8 cellular contexts compared by ENCODE assay signal in genomic region chr20:63973636-63974401, GRCh38. TPM values are rescaled to one million over a fixed set of nuclear protein-coding genes. Genes with fewer than 3 reads are reported as not detected.
DNase-seq lines count a peak whose midpoint lies in the region; ATAC-seq lines count a peak whose summit lies in the region.

No MANE protein-coding gene starts in this region.

- WGBS in aorta, 2 donors: 8 to 10% methylated on average over 37 of the region's 37 CpGs

- DNase-seq in NCI-H524 (lab: John Stamatoyannopoulos, UW) (peak; percentile 83 to 88), NCI-H524 treated with DMSO at 0.1 percent for 48 hours (lab: John Stamatoyannopoulos, UW) (no peak), NCI-H1092 treated with DMSO at 0.1 percent for 48 hours (lab: John Stamatoyannopoulos, UW) (peak; percentile 77), T-helper 1 cell (peak; percentile 53 to 73 (median 71)), left cardiac atrium (peak; percentile 92), posterior vena cava (ENCODE audit: low spot score) (peak; percentile 96), aorta (peak; percentile 93 to 97)

- no peaks in the 10 kb centered on the region for H3K9me3 ChIP-seq in aorta (ENCODE audit: control insufficient read depth, low read length)

- ATAC-seq in left cardiac atrium (peak; percentile 82 to 85), aorta (ENCODE audit: low FRiP score) (peak; percentile 95)

- H3K4me1 ChIP-seq in aorta (ENCODE audit: control insufficient read depth in 1 of 2, insufficient read depth in 2 of 2, low read length in 2 of 2): no peaks in the 10 kb centered on the region

- H3K36me3 ChIP-seq in aorta (ENCODE audit: control insufficient read depth in 1 of 2, insufficient read depth in 2 of 2, low read length in 1 of 2): no peaks in the 10 kb centered on the region

- H3K27ac ChIP-seq in angular gyrus (ENCODE audit: low read depth, low read length): peak overlapping the region; percentile 52
- no peak overlapping the region for H3K27ac ChIP-seq in aorta (ENCODE audit: low read depth in 1 of 2, low read length in 2 of 2)

- H3K27me3 ChIP-seq in aorta (ENCODE audit: control insufficient read depth in 1 of 2, insufficient read depth in 2 of 2, low read length in 1 of 2): no peaks in the 10 kb centered on the region

- H3K4me3 ChIP-seq in aorta (ENCODE audit: low read length in 2 of 2): no peak overlapping the region

- intact Hi-C loops in left cardiac atrium (cut with DNase I) (loop anchor here (5.0 kb wide), 3 partner anchors 67 to 437 kb away; partner anchors contain the start of gene PTK6 (in 1 of the 2)), posterior vena cava (cut with DNase I) (loop anchor here (5.0 to 10.0 kb wide), 4 partner anchors 67 to 437 kb away; partner anchors contain the start of gene PTK6 (in 1 of the 2)), aorta (cut with DNase I) (loop anchor here (1.0 to 5.0 kb wide), 4 partner anchors 187 to 437 kb away; partner anchors contain the start of gene PTK6 (in 1 of the 2))

RNA-seq across cellular contexts. Expression of gene ZNF512B, which starts 4.1 kb away (rescaled TPM):
- total RNA-seq in left cardiac atrium (10 to 100 TPM; 11.7 to 14.5 TPM), posterior vena cava (10 to 100 TPM in 1 of 2 donors, 1 to 10 TPM in 1; 9.4 to 11.2 TPM), aorta (10 to 100 TPM; 10.8 to 16.5 TPM)
- polyA plus RNA-seq in aorta: 10 to 100 TPM in 1 of 2 donors, 1 to 10 TPM in 1; 1.5 to 10.8 TPM

RNA-seq across cellular contexts. Expression of gene SAMD10, which starts 5.6 kb away (rescaled TPM):
- total RNA-seq in left cardiac atrium: 1 to 10 TPM; 2.7 to 3.8 TPM
- total RNA-seq in posterior vena cava: 1 to 10 TPM; 1.1 to 1.5 TPM
- total RNA-seq in aorta: 1 to 10 TPM in 1 of 2 donors, under 1 TPM in 1; 0.84 to 4.1 TPM
- 1 to 10 TPM; 1.8 to 2.0 TPM for polyA plus RNA-seq in aorta

RNA-seq across cellular contexts. Expression of gene PRPF6, which starts 7.1 kb away (rescaled TPM):
- total RNA-seq in left cardiac atrium: 10 to 100 TPM; 38.8 to 43.9 TPM
- total RNA-seq in posterior vena cava: 10 to 100 TPM; 44.3 to 44.8 TPM
- total RNA-seq in aorta: 10 to 100 TPM; 50.3 to 59.1 TPM
- polyA plus RNA-seq in aorta: 10 to 100 TPM; 20.9 to 53.3 TPM

RNA-seq across cellular contexts. Expression of gene UCKL1, which starts 17.6 kb away (rescaled TPM):
- total RNA-seq in left cardiac atrium (10 to 100 TPM; 30.8 to 32.4 TPM), posterior vena cava (10 to 100 TPM; 20.8 to 22.0 TPM), aorta (10 to 100 TPM; 27.2 to 39.5 TPM)
- polyA plus RNA-seq in aorta: 10 to 100 TPM; 24.3 to 85.0 TPM
